In the genomic region with DNA sequence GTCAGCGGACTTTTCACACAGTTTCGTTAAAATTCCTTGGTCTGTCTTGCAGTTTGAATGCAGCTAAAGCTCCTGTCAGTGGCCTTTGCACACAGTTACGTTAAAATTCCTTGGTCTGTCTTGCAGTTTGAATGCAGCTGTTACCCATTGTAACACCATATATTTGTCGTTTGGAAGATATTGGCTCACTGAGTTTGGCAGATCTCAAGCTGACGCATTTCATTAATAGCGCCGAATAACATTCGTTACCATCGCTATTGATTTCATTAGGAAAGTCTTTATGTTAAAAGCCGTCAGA, we compare ENCODE assay signal across 8 cellular contexts. TPM values are rescaled to one million over a fixed set of nuclear protein-coding genes. Genes with fewer than 3 reads are reported as not detected.
DNase-seq lines count a peak whose midpoint lies in the region; ATAC-seq and TF ChIP-seq lines count a peak whose summit lies in the region.

No MANE protein-coding gene starts in this region.

- H3K9me3 ChIP-seq in left ventricle myocardium inferior (replicated peaks) (no peaks in the 10 kb centered on the region), breast epithelium (no peaks in the 10 kb centered on the region)

- no peak for DNase-seq in left ventricle myocardium inferior
- DNase-seq in cardiac septum (ENCODE audit: low spot score) = no peak
- no peak for DNase-seq in breast epithelium (ENCODE audit: low spot score in 2 of 2)
- no peak for DNase-seq in mesendoderm
- DNase-seq in GM03348 (ENCODE audit: low spot score) = no peak
- DNase-seq in hepatic stellate cell (ENCODE audit: low spot score) = no peak

- WGBS in mesendoderm (ENCODE audit: extremely low coverage, insufficient coverage, low lambda C conversion rate) = no CpG with 5 or more reads among the region's 10 CpGs

- no peak overlapping the region for H2BK120ac ChIP-seq in mesendoderm (ENCODE audit: low read depth, low read length)

- no peak overlapping the region for H3K23ac ChIP-seq in mesendoderm (ENCODE audit: low read length)

- H3K27me3 ChIP-seq in left ventricle myocardium inferior (ENCODE audit: low read depth) (no peaks in the 10 kb centered on the region), breast epithelium (no peaks in the 10 kb centered on the region), mesendoderm (ENCODE audit: insufficient read depth, low read length, poor library complexity) (no peaks in the 10 kb centered on the region)

- peaks cover 46% of the 10 kb centered on the region for H3K4me1 ChIP-seq in left ventricle myocardium inferior
- H3K4me1 ChIP-seq in breast epithelium = peaks cover 0 to 3% of the 10 kb centered on the region in 2 donors
- H3K4me1 ChIP-seq in mesendoderm (ENCODE audit: control insufficient read depth, low read depth, low read length) = no peaks in the 10 kb centered on the region

- TF ChIP-seq POLR2A in breast epithelium (IDR thresholded peaks at IDR 0.05) = no peak

- H3K4ac ChIP-seq in mesendoderm (ENCODE audit: low read depth, low read length) = no peak overlapping the region

- no peak for TF ChIP-seq CTCF in left ventricle myocardium inferior (IDR thresholded peaks at IDR 0.05; ENCODE audit: borderline replicate concordance)
- no peak for TF ChIP-seq CTCF in breast epithelium (IDR thresholded peaks at IDR 0.05)

- no peak for ATAC-seq in GM18498 (IDR thresholded peaks at IDR 0.05; ENCODE audit: unreplicated experiment)
- ATAC-seq in HG02840 (IDR thresholded peaks at IDR 0.05; ENCODE audit: low FRiP score, unreplicated experiment) = no peak

- no peaks in the 10 kb centered on the region for H3K36me3 ChIP-seq in left ventricle myocardium inferior
- no peaks in the 10 kb centered on the region for H3K36me3 ChIP-seq in breast epithelium
- H3K36me3 ChIP-seq in mesendoderm (ENCODE audit: control insufficient read depth, insufficient read depth, low read length) = no peaks in the 10 kb centered on the region

- intact Hi-C loops in left ventricle myocardium inferior (cut with micrococcal nuclease) = loop anchor here (10.0 kb wide), 1 partner anchor 49 kb away; no protein-coding TSS in a partner anchor
- intact Hi-C loops in cardiac septum (cut with DNase I) = loop anchor here (1.0 to 5.0 kb wide), 2 partner anchors 19 to 42 kb away; no protein-coding TSS in a partner anchor
- intact Hi-C loops in breast epithelium (cut with DNase I; ENCODE audit: low total_unique reads) = no loop called here

- H3K18ac ChIP-seq in mesendoderm (ENCODE audit: low read length) = no peak overlapping the region

- H3K27ac ChIP-seq in left ventricle myocardium inferior (replicated peaks) (peak overlapping the region; percentile 91), breast epithelium (peak overlapping the region; percentile 93 to 97), mesendoderm (ENCODE audit: low read depth, low read length) (no peak overlapping the region)

- no peak overlapping the region for H4K8ac ChIP-seq in mesendoderm (ENCODE audit: low read depth, low read length)

- H3K56ac ChIP-seq in mesendoderm (ENCODE audit: low read length) = peak overlapping the region; percentile 90

- peak overlapping the region; percentile 67 for H3K4me2 ChIP-seq in mesendoderm (ENCODE audit: low read length)

- peaks cover 40% of the 10 kb centered on the region for H3K79me2 ChIP-seq in mesendoderm (ENCODE audit: control insufficient read depth, insufficient read depth, low read length)

- peak overlapping the region; percentile 71 for H3K9ac ChIP-seq in mesendoderm (ENCODE audit: low read length)

- no peak overlapping the region for H2AK5ac ChIP-seq in mesendoderm (ENCODE audit: low read length)

- H2BK15ac ChIP-seq in mesendoderm (replicated peaks; ENCODE audit: low read depth) = no peak overlapping the region

- H3K4me3 ChIP-seq in left ventricle myocardium inferior (peak overlapping the region; percentile 77), breast epithelium (peak overlapping the region; percentile 75 to 86 (median 81)), mesendoderm (ENCODE audit: low read length) (peak overlapping the region; percentile 86)

- H4K5ac ChIP-seq in mesendoderm (ENCODE audit: low read length) = no peak overlapping the region

- H2BK5ac ChIP-seq in mesendoderm (ENCODE audit: low read length) = no peak overlapping the region

- peaks cover 13% of the 10 kb centered on the region for H3K79me1 ChIP-seq in mesendoderm (ENCODE audit: low read length)

RNA-seq across cellular contexts. Expression of a gene that starts 1.1 kb away (rescaled TPM):
- total RNA-seq in left ventricle myocardium inferior (77.0 TPM), cardiac septum (121 TPM), breast epithelium (100 to 1,000 TPM in 1 of 3 donors, 10 to 100 TPM in 2; 66.5 to 123 (median 93.1) TPM)
- 47.1 TPM for polyA plus RNA-seq in mesendoderm (2013, experiment 1 of 2)
- 45.2 TPM for polyA plus RNA-seq in mesendoderm (2013, experiment 2 of 2)
